Comparison of ENCODE assay signal across 1 cellular context in genomic region chr16:29834079-29834478, GRCh38.
TF ChIP-seq lines count a peak whose summit lies in the region.

No MANE protein-coding gene starts in this region.

TF ChIP-seq in K562, 482 proteins besides CTCF, POLR2A, EP300 and RAD21:
- TF ChIP-seq IRF2 (CRISPR knock-in tag; IDR thresholded peaks at IDR 0.05) (no peak), PURB (CRISPR knock-in tag; IDR thresholded peaks at IDR 0.05; ENCODE audit: low read depth) (no peak), EGR1 (conservative IDR thresholded peaks at IDR 0.05) (0 out of 2 replicates have a peak, but pooled peaks have one; percentile 12)
